ENCODE assay signal across 17 cellular contexts in genomic region chr6:15131234-15132195, GRCh38.
DNase-seq lines count a peak whose midpoint lies in the region; ATAC-seq, FAIRE-seq and TF ChIP-seq lines count a peak whose summit lies in the region.
"Had no signal": no experiment of that assay in that cellular context is flagged by ENCODE, and none has a peak within 500 bp of the region (broad histone marks: within the 10 kb centered on the region; RNA-seq: fewer than 3 reads in every experiment).

No MANE protein-coding gene starts in this region.

- FAIRE-seq in GM12891 (lab: Jason Lieb, UNC): no peak

- no peaks in the 10 kb centered on the region for H3K9me2 ChIP-seq in Karpas-422 (replicated peaks; ENCODE audit: insufficient read depth, low read length)

- H3K4me1 Mint-ChIP-seq in activated naive CD8-positive, alpha-beta T cell treated with anti-CD3 and anti-CD28 coated beads, Interleukin-2, amount 50 U/mL, for 24 hours: peaks cover 21% of the 10 kb centered on the region
- H3K4me1 Mint-ChIP-seq in mesothelial cell of epicardium: peaks cover 34% of the 10 kb centered on the region

- H3K36me3 Mint-ChIP-seq in activated naive CD8-positive, alpha-beta T cell treated with anti-CD3 and anti-CD28 coated beads, Interleukin-2, amount 50 U/mL, for 24 hours (ENCODE audit: low read depth): no peaks in the 10 kb centered on the region
- H3K36me3 Mint-ChIP-seq in mesothelial cell of epicardium: no peaks in the 10 kb centered on the region

- no peaks in the 10 kb centered on the region for H4K20me1 ChIP-seq in Karpas-422 (ENCODE audit: insufficient read depth, low read depth, low read length)
- H4K20me1 ChIP-seq: BLaER1 had no signal

- H3K27ac ChIP-seq in Karpas-422 (ENCODE audit: low read length): no peak overlapping the region
- H3K27ac ChIP-seq: BLaER1 had no signal

- H3K27ac Mint-ChIP-seq in activated naive CD8-positive, alpha-beta T cell treated with anti-CD3 and anti-CD28 coated beads, Interleukin-2, amount 50 U/mL, for 24 hours: peak overlapping the region; percentile 57
- H3K27ac Mint-ChIP-seq in mesothelial cell of epicardium: peak overlapping the region; percentile 59

- ATAC-seq in activated naive CD8-positive, alpha-beta T cell treated with anti-CD3 and anti-CD28 coated beads, Interleukin-2, amount 50 U/mL, for 24 hours: no peak
- no peak for ATAC-seq in HG03025 (IDR thresholded peaks at IDR 0.05; ENCODE audit: low FRiP score, unreplicated experiment)
- ATAC-seq: left colon, sciatic nerve had no signal

- no peak overlapping the region for H3K4me3 Mint-ChIP-seq in activated naive CD8-positive, alpha-beta T cell treated with anti-CD3 and anti-CD28 coated beads, Interleukin-2, amount 50 U/mL, for 24 hours
- no peak overlapping the region for H3K4me3 Mint-ChIP-seq in mesothelial cell of epicardium

- H3K36me3 ChIP-seq in Karpas-422 (ENCODE audit: insufficient read depth, low read length): no peaks in the 10 kb centered on the region
- H3K36me3 ChIP-seq: BLaER1 had no signal

- DNase-seq in Daoy (ENCODE audit: low read depth) (peak; percentile 45), NCI-H1694 (lab: John Stamatoyannopoulos, UW) (peak; percentile 97), mesothelial cell of epicardium (ENCODE audit: low spot score in 2 of 2, unreplicated experiment in 2 of 2) (peak in 1 of 2 experiments; percentile 39), Karpas-422 (no peak), GM12891 (ENCODE audit: insufficient read length, low spot score) (no peak)
- DNase-seq in activated naive CD8-positive, alpha-beta T cell treated with anti-CD3 and anti-CD28 coated beads, Interleukin-2, amount 50 U/mL, for 24 hours: no peak
- DNase-seq: activated T-cell treated with anti-CD3 and anti-CD28 coated beads, Interleukin-2, amount 50 U/mL, for 1 hour; central memory CD4-positive, alpha-beta T cell; DMS53; hippocampal formation; left colon; NCI-H1092 treated with DMSO at 0.1 percent for 48 hours; SHP77 treated with DMSO at 0.1 percent for 48 hours; stimulated activated CD4-positive, alpha-beta T cell treated with anti-CD3 and anti-CD28 coated beads, Interleukin-2, amount 100 ng/mL, for 24 hours had no signal

- H2AFZ ChIP-seq in Karpas-422 (ENCODE audit: low read length): no peak overlapping the region

- no peak for TF ChIP-seq CTCF in mesothelial cell of epicardium (IDR thresholded peaks at IDR 0.05; ENCODE audit: unreplicated experiment)

- H3K4me1 ChIP-seq in Karpas-422 (ENCODE audit: low read length): no peaks in the 10 kb centered on the region; the same call in 1 of the 2 replicates
- H3K4me1 ChIP-seq: BLaER1 had no signal

- no peak overlapping the region for H3K4me3 ChIP-seq in Karpas-422 (ENCODE audit: low read length)
- H3K4me3 ChIP-seq: BLaER1 had no signal

- no peaks in the 10 kb centered on the region for H3K9me3 ChIP-seq in Karpas-422 (ENCODE audit: low read length)
- H3K9me3 ChIP-seq: BLaER1 had no signal

- no peak for TF ChIP-seq POLR2A in GM12891 (IDR thresholded peaks at IDR 0.05; ENCODE audit: low read depth, low read length)

- no peak overlapping the region for H3K4me2 ChIP-seq in Karpas-422 (ENCODE audit: low read depth, low read length, poor library complexity, severe bottlenecking)
- H3K4me2 ChIP-seq: BLaER1 had no signal

- H3K27me3 Mint-ChIP-seq in activated naive CD8-positive, alpha-beta T cell treated with anti-CD3 and anti-CD28 coated beads, Interleukin-2, amount 50 U/mL, for 24 hours: no peaks in the 10 kb centered on the region
- no peaks in the 10 kb centered on the region for H3K27me3 Mint-ChIP-seq in mesothelial cell of epicardium (ENCODE audit: low read depth)

- H3K9me3 Mint-ChIP-seq in activated naive CD8-positive, alpha-beta T cell treated with anti-CD3 and anti-CD28 coated beads, Interleukin-2, amount 50 U/mL, for 24 hours: no peaks in the 10 kb centered on the region
- no peaks in the 10 kb centered on the region for H3K9me3 Mint-ChIP-seq in mesothelial cell of epicardium

- no peaks in the 10 kb centered on the region for H3K79me2 ChIP-seq in Karpas-422 (ENCODE audit: low read length)

- no peaks in the 10 kb centered on the region for H3K27me3 ChIP-seq in Karpas-422 (ENCODE audit: low read length)
- H3K27me3 ChIP-seq: BLaER1 had no signal

- no peak overlapping the region for H3K9ac ChIP-seq in Karpas-422 (ENCODE audit: low read length)
- H3K9ac ChIP-seq: BLaER1 had no signal

TF ChIP-seq in GM12891, 5 proteins besides CTCF, POLR2A, EP300 and RAD21:
- no peak for TF ChIP-seq POU2F2 (IDR thresholded peaks at IDR 0.05; ENCODE audit: low read depth, low read length)
- no peak for TF ChIP-seq PAX5 (IDR thresholded peaks at IDR 0.05; ENCODE audit: insufficient read depth, low read length, severe bottlenecking)
- no peak for TF ChIP-seq TAF1 (IDR thresholded peaks at IDR 0.05; ENCODE audit: low read depth, low read length)
- TF ChIP-seq POLR2AphosphoS5 (IDR thresholded peaks at IDR 0.05; ENCODE audit: low read depth, low read length): no peak
- no peak for TF ChIP-seq SPI1 (IDR thresholded peaks at IDR 0.05; ENCODE audit: low read depth, low read length)

Comparison
In these comparisons a context has a peak if more than half of its experiments do, and no peak if none do; other contexts are left out.
1. DNase-seq: peak in Daoy (single experiment) and NCI-H1694 (single experiment); none in activated naive CD8-positive, alpha-beta T cell treated with anti-CD3 and anti-CD28 coated beads, Interleukin-2, amount 50 U/mL, for 24 hours (single experiment), Karpas-422 (single experiment) and GM12891 (single experiment).